ENCODE assay signal across 8 cellular contexts in genomic region chr3:155382396-155383042, GRCh38.
DNase-seq lines count a peak whose midpoint lies in the region; ATAC-seq and TF ChIP-seq lines count a peak whose summit lies in the region.

No MANE protein-coding gene starts in this region.

- intact Hi-C loops in naive thymus-derived CD4-positive, alpha-beta T cell (cut with micrococcal nuclease): loop anchor here in 1 of 2 donors (1.0 kb wide), 1 partner anchor 320 kb away; no protein-coding TSS in a partner anchor

- POLR2A ChIA-PET in AG04449 (lab: Yijun Ruan, JAX): no interaction called here
- POLR2A ChIA-PET in naive thymus-derived CD4-positive, alpha-beta T cell (lab: Charles Lee): no interaction called here

- no peak overlapping the region for H3K27ac ChIP-seq in lung (ENCODE audit: low read depth in 1 of 2, low read length in 1 of 2)
- H3K27ac ChIP-seq in naive thymus-derived CD4-positive, alpha-beta T cell (ENCODE audit: low read depth, low read length): no peak overlapping the region

- no peaks in the 10 kb centered on the region for H3K36me3 ChIP-seq in lung (ENCODE audit: control insufficient read depth in 2 of 2, insufficient read depth in 2 of 2, low read length in 2 of 2)
- no peaks in the 10 kb centered on the region for H3K36me3 ChIP-seq in naive thymus-derived CD4-positive, alpha-beta T cell (ENCODE audit: control insufficient read depth in 2 of 3, insufficient read depth in 3 of 3, low read length in 3 of 3)

- no peaks in the 10 kb centered on the region for H3K4me1 ChIP-seq in lung (ENCODE audit: control insufficient read depth in 2 of 2, insufficient read depth in 2 of 2, low read length in 2 of 2)
- no peaks in the 10 kb centered on the region for H3K4me1 ChIP-seq in naive thymus-derived CD4-positive, alpha-beta T cell (ENCODE audit: control insufficient read depth in 2 of 2, insufficient read depth in 2 of 2, low read length in 2 of 2)

- peaks cover 0 to 1% (median 0%) of the 10 kb centered on the region in 11 donors for H3K9me3 Mint-ChIP-seq in naive thymus-derived CD4-positive, alpha-beta T cell

- DNase-seq in AG04449 (ENCODE audit: low read depth, low spot score) (no peak), HuH-7.5 (ENCODE audit: low spot score) (peak; percentile 51), OCI-M2 (lab: John Stamatoyannopoulos, UW; ENCODE audit: unreplicated experiment) (peak; percentile 34), ecto neural progenitor cell (ENCODE audit: low spot score) (peak; percentile 86), lung (ENCODE audit: low spot score) (peak; percentile 72)
- no peak for DNase-seq in naive thymus-derived CD4-positive, alpha-beta T cell

- H3K9me3 ChIP-seq in lung (ENCODE audit: control insufficient read depth in 2 of 2, insufficient read depth in 1 of 2, low read length in 1 of 2): no peaks in the 10 kb centered on the region
- H3K9me3 ChIP-seq in naive thymus-derived CD4-positive, alpha-beta T cell (ENCODE audit: control insufficient read depth in 2 of 3, low read length in 3 of 3): no peaks in the 10 kb centered on the region

- TF ChIP-seq CTCF in AG04449 (IDR thresholded peaks at IDR 0.05; ENCODE audit: insufficient read depth, low read length, missing control alignments) (peak; percentile 90), GM12874 (IDR thresholded peaks at IDR 0.05; ENCODE audit: insufficient read depth, low read depth, low read length) (peak; percentile 71), lung (IDR thresholded peaks at IDR 0.05; ENCODE audit: control extremely low read depth, extremely low read depth) (peak; percentile 29)

- CTCF ChIA-PET in AG04449 (lab: Yijun Ruan, JAX): interaction anchor here (0.7 to 10.2 kb wide), 34 partner anchors 9 to 613 kb away, joined by 3 to 298 read pairs (median 4); no protein-coding TSS in a partner anchor
- CTCF ChIA-PET in naive thymus-derived CD4-positive, alpha-beta T cell (lab: Charles Lee): no interaction called here

- no peaks in the 10 kb centered on the region for H3K27me3 ChIP-seq in lung (ENCODE audit: control insufficient read depth, insufficient read depth)
- H3K27me3 ChIP-seq in naive thymus-derived CD4-positive, alpha-beta T cell (ENCODE audit: control insufficient read depth in 2 of 2, insufficient read depth in 2 of 2, low read length in 2 of 2): no peaks in the 10 kb centered on the region

- H3K27ac Mint-ChIP-seq in naive thymus-derived CD4-positive, alpha-beta T cell: no peak overlapping the region

- H3K36me3 Mint-ChIP-seq in naive thymus-derived CD4-positive, alpha-beta T cell: no peaks in the 10 kb centered on the region

- no peak overlapping the region for H3K4me3 Mint-ChIP-seq in naive thymus-derived CD4-positive, alpha-beta T cell

- 44 to 63% methylated on average over 6 of the region's 6 CpGs for WGBS in lung, 2 donors

- peaks cover 0 to 18% (median 4%) of the 10 kb centered on the region in 5 donors for H3K27me3 Mint-ChIP-seq in naive thymus-derived CD4-positive, alpha-beta T cell

- no peaks in the 10 kb centered on the region for H3K4me1 Mint-ChIP-seq in naive thymus-derived CD4-positive, alpha-beta T cell

- H3K4me3 ChIP-seq in AG04449 (ENCODE audit: low read depth, low read length) (no peak overlapping the region), lung (no peak overlapping the region)
- no peak overlapping the region for H3K4me3 ChIP-seq in naive thymus-derived CD4-positive, alpha-beta T cell (ENCODE audit: low read length)

- peak; percentile 60 for ATAC-seq in lung (ENCODE audit: insufficient read depth, low FRiP score)
- ATAC-seq in naive thymus-derived CD4-positive, alpha-beta T cell: no peak
- no peak for ATAC-seq in GM18873 (IDR thresholded peaks at IDR 0.05; ENCODE audit: low FRiP score, unreplicated experiment)

Comparison
In these comparisons a context has a peak if more than half of its experiments do, and no peak if none do; other contexts are left out.
1. DNase-seq: peak in HuH-7.5 (single experiment), OCI-M2 (single experiment), ecto neural progenitor cell (single experiment) and lung (single experiment); none in AG04449 (single experiment) and naive thymus-derived CD4-positive, alpha-beta T cell (0 of 9).
2. CTCF ChIP-seq: peak in every context shown above with its lines; median percentile 90 in AG04449; 71 in GM12874; 29 in lung.